ENCODE assay signal across 16 cellular contexts in genomic region chr6:99993146-99993532, GRCh38. TPM values are rescaled to one million over a fixed set of nuclear protein-coding genes. Genes with fewer than 3 reads are reported as not detected.
DNase-seq lines count a peak whose midpoint lies in the region; TF ChIP-seq lines count a peak whose summit lies in the region.
"Had no signal": no experiment of that assay in that cellular context is flagged by ENCODE, and none has a peak within 500 bp of the region (broad histone marks: within the 10 kb centered on the region; RNA-seq: fewer than 3 reads in every experiment).

No MANE protein-coding gene starts in this region.

- H3K36me3 ChIP-seq in ES-I3 (ENCODE audit: insufficient read depth, low read length) (no peaks in the 10 kb centered on the region), adipocyte (ENCODE audit: control insufficient read depth, insufficient read depth, low read length, severe bottlenecking) (no peaks in the 10 kb centered on the region)
- H3K36me3 ChIP-seq: stomach had no signal

- H3K4me1 Mint-ChIP-seq in progenitor cell of endocrine pancreas (ENCODE audit: low read depth): peaks cover 9% of the 10 kb centered on the region

- H3K9me3 Mint-ChIP-seq in progenitor cell of endocrine pancreas (ENCODE audit: low read depth): no peaks in the 10 kb centered on the region

- H3K4me3 Mint-ChIP-seq in progenitor cell of endocrine pancreas (ENCODE audit: low read depth): peak overlapping the region; percentile 78

- H3K9me3 ChIP-seq in ES-I3 (ENCODE audit: control insufficient read depth, insufficient read depth, low read length): no peaks in the 10 kb centered on the region
- no peaks in the 10 kb centered on the region for H3K9me3 ChIP-seq in adipocyte (ENCODE audit: control insufficient read depth, low read length)
- H3K9me3 ChIP-seq in iPS-18c (ENCODE audit: control insufficient read depth, insufficient read depth, low read length): no peaks in the 10 kb centered on the region
- H3K9me3 ChIP-seq: stomach had no signal

- H3K4me1 ChIP-seq in ES-I3 (ENCODE audit: insufficient read depth, low read length): 0 out of 2 replicates have a peak, but pooled peaks cover 6% of the 10 kb centered on the region
- H3K4me1 ChIP-seq in adipocyte (ENCODE audit: control insufficient read depth, insufficient read depth, low read length): peaks cover 7% of the 10 kb centered on the region

- DNase-seq in adipocyte (ENCODE audit: low read depth) (no peak), progenitor cell of endocrine pancreas (ENCODE audit: low spot score, unreplicated experiment) (no peak), amniotic stem cell (lab: John Stamatoyannopoulos, UW) (no peak), pons (ENCODE audit: low spot score) (no peak), AML-193 (lab: John Stamatoyannopoulos, UW) (no peak), GM10266 (ENCODE audit: extremely low spot score) (no peak)
- DNase-seq: activated gamma-delta T cell treated with Interleukin-2 at 50 U/mL for 16 hours, NCI-H146, stomach had no signal

- H3K27ac Mint-ChIP-seq in progenitor cell of endocrine pancreas: no peak overlapping the region

- peaks cover 38% of the 10 kb centered on the region for H3K27me3 ChIP-seq in adipocyte (replicated peaks; ENCODE audit: control insufficient read depth, insufficient read depth, low read length)

- H3K4me3 ChIP-seq in adipocyte (ENCODE audit: low read length) (peak overlapping the region; percentile 67), iPS-18c (ENCODE audit: insufficient read depth, low read depth, low read length) (peak overlapping the region; percentile 65)

- H3K36me3 Mint-ChIP-seq in progenitor cell of endocrine pancreas (ENCODE audit: insufficient read depth): no peaks in the 10 kb centered on the region

- H3K9ac ChIP-seq in ES-I3 (ENCODE audit: low read depth, low read length): peak overlapping the region; percentile 67; the same call in 1 of the 2 replicates
- H3K9ac ChIP-seq in adipocyte (ENCODE audit: low read length): no peak overlapping the region

- H3K27me3 Mint-ChIP-seq in progenitor cell of endocrine pancreas: peaks cover 64% of the 10 kb centered on the region

- TF ChIP-seq CTCF in progenitor cell of endocrine pancreas (IDR thresholded peaks at IDR 0.05; ENCODE audit: unreplicated experiment): no peak
- no peak for TF ChIP-seq CTCF in GM10266 (IDR thresholded peaks at IDR 0.05; ENCODE audit: control insufficient read depth, insufficient read depth, low read depth, missing control alignments)

RNA-seq across cellular contexts. Expression of gene MCHR2, which starts 0.9 kb away (rescaled TPM):
- total RNA-seq in progenitor cell of endocrine pancreas: not detected in 2 replicates
- total RNA-seq: bronchial epithelial cell; fibroblast of villous mesenchyme; mesenteric fat pad; osteoblast; T-helper 1 cell treated with Interleukin-12 subunit alpha and Interleukin-12 subunit beta and Interleukin-4 antibody, amounts not matched to agents 30 ng/mL and 1 ng/mL, for 36 hours had no signal
